Comparison of ENCODE assay signal across 9 cellular contexts in the genomic region with DNA sequence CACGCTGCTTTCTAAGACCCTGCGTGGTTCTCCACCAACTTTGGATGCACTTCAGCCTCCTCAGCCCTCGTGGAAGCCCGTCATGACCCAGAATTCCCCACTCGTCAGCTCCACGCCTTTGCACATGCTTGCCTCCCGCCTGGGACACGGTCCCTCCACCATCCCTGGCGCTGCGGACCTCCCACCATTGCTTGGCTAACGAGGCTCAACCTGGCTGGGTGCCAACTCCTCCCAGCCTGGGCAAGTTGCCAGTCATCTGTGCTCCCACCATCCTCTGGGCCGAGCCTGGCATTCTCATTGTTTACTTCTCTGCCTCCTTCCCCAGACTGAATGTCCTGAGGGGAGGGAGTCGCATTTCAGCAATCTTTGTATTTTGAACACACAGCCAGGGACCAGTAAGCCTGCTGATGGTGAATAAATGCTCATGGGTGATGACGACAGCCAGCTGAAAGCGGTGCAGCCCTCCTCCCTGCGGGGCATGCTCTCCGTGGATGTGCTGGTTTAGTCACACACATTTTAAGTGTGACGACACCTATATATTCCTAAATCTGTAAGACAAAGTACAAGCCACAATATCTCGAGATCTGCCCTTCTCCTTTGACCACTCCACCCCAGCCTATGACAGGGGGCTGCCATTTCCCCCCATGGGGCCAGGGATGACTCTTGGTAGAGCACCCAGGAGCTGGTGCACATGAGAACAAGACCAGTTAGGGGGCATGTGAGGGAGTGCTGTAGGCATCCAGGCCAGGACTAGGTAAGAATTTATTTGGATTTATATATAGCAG. TPM values are rescaled to one million over a fixed set of nuclear protein-coding genes. Genes with fewer than 3 reads are reported as not detected.
DNase-seq lines count a peak whose midpoint lies in the region; ATAC-seq and TF ChIP-seq lines count a peak whose summit lies in the region.
"Had no signal": no experiment of that assay in that cellular context is flagged by ENCODE, and none has a peak within 500 bp of the region (broad histone marks: within the 10 kb centered on the region; RNA-seq: fewer than 3 reads in every experiment).

No MANE protein-coding gene starts in this region.

- DNase-seq in ACHN, result peak; percentile 70
- peak; percentile 76 for DNase-seq in NCI-H2029 (lab: John Stamatoyannopoulos, UW)
- DNase-seq in activated T-cell treated with anti-CD3 and anti-CD28 coated beads, Interleukin-2, amount 50 U/mL, for 72 hours, result no peak
- peak; percentile 87 for DNase-seq in globus pallidus (ENCODE audit: low spot score)
- peak; percentile 91 for DNase-seq in posterior vena cava (ENCODE audit: low spot score)
- no peak for DNase-seq in WERI-Rb-1

- H3K4me3 Mint-ChIP-seq in activated T-cell treated with anti-CD3 and anti-CD28 coated beads, Interleukin-2, amount 50 U/mL, for 72 hours, result peak overlapping the region in 1 of 2 donors; percentile 44

- H3K4me3 ChIP-seq in WERI-Rb-1 (ENCODE audit: low read depth, low read length), result no peak overlapping the region

- ATAC-seq in GM18520 (IDR thresholded peaks at IDR 0.05; ENCODE audit: unreplicated experiment) (peak; percentile 23), HG02970 (IDR thresholded peaks at IDR 0.05; ENCODE audit: low FRiP score, unreplicated experiment) (peak; percentile 33)
- peak; percentile 17 to 36 for ATAC-seq in activated T-cell treated with anti-CD3 and anti-CD28 coated beads, Interleukin-2, amount 50 U/mL, for 72 hours (replicated peaks in 1 of 2)

- H3K36me3 ChIP-seq in WERI-Rb-1, result peaks cover 27% of the 10 kb centered on the region

- H3K9me3 ChIP-seq in WERI-Rb-1 (ENCODE audit: severe bottlenecking), result no peaks in the 10 kb centered on the region

- no peaks in the 10 kb centered on the region for H3K27me3 ChIP-seq in WERI-Rb-1 (ENCODE audit: insufficient read depth, low read depth, severe bottlenecking)

- peaks cover 2 to 5% of the 10 kb centered on the region in 2 donors for H3K36me3 Mint-ChIP-seq in activated T-cell treated with anti-CD3 and anti-CD28 coated beads, Interleukin-2, amount 50 U/mL, for 72 hours (ENCODE audit: insufficient read depth in 2 of 2)

- H3K27me3 Mint-ChIP-seq in activated T-cell treated with anti-CD3 and anti-CD28 coated beads, Interleukin-2, amount 50 U/mL, for 72 hours (ENCODE audit: low read depth), result peaks cover 27% of the 10 kb centered on the region

- no peak overlapping the region for H3K27ac Mint-ChIP-seq in activated T-cell treated with anti-CD3 and anti-CD28 coated beads, Interleukin-2, amount 50 U/mL, for 72 hours

- peaks cover 34% of the 10 kb centered on the region for H3K4me1 Mint-ChIP-seq in activated T-cell treated with anti-CD3 and anti-CD28 coated beads, Interleukin-2, amount 50 U/mL, for 72 hours (ENCODE audit: low read depth)

- TF ChIP-seq CTCF in WERI-Rb-1 (IDR thresholded peaks at IDR 0.05; ENCODE audit: low read depth, low read length), result no peak

- H3K9me3 Mint-ChIP-seq in activated T-cell treated with anti-CD3 and anti-CD28 coated beads, Interleukin-2, amount 50 U/mL, for 72 hours, result peaks cover 0 to 2% of the 10 kb centered on the region in 2 donors

- intact Hi-C loops in posterior vena cava (cut with DNase I), result no loop called here

- in situ Hi-C loops in ACHN (cut with HindIII; ENCODE audit: low pct_ligation_motif_present, low pct_unique_long_range_greater_than_20kb, low sequenced_read_pairs), result no loop called here

- no peak overlapping the region for H3K27ac ChIP-seq in WERI-Rb-1
- H3K27ac ChIP-seq: parathyroid adenoma had no signal

RNA-seq across cellular contexts. Expression of a gene that starts 37.6 kb away (rescaled TPM):
- total RNA-seq in activated T-cell treated with anti-CD3 and anti-CD28 coated beads, Interleukin-2, amount 50 U/mL, for 72 hours, result 10 to 100 TPM in 1 of 2 donors, 1 to 10 TPM in 1; 6.2 to 12.0 TPM
- 1 to 10 TPM; 3.3 to 3.9 TPM for total RNA-seq in posterior vena cava

Comparison
In these comparisons a context has a peak if more than half of its experiments do, and no peak if none do; other contexts are left out.
1. DNase-seq: peak in ACHN (single experiment), NCI-H2029 (single experiment), globus pallidus (single experiment) and posterior vena cava (single experiment); none in activated T-cell treated with anti-CD3 and anti-CD28 coated beads, Interleukin-2, amount 50 U/mL, for 72 hours (0 of 2) and WERI-Rb-1 (single experiment).
2. Peak in every context shown above with its lines, with median percentiles within 50 percentile points of each other: ATAC-seq.